In genomic region chr10:5362873-5363272, GRCh38 we compare ENCODE assay signal across 33 cellular contexts. TPM values are rescaled to one million over a fixed set of nuclear protein-coding genes. Genes with fewer than 3 reads are reported as not detected.
"Had no signal": no experiment of that assay in that cellular context is flagged by ENCODE, and none has a peak within 500 bp of the region (broad histone marks: within the 10 kb centered on the region; RNA-seq: fewer than 3 reads in every experiment).

No MANE protein-coding gene starts in this region.

- H3K27ac ChIP-seq: colonic mucosa, epithelial cell of prostate, esophagus squamous epithelium, gastrocnemius medialis, heart right ventricle, left lung, lower lobe of right lung had no signal

- FAIRE-seq: endometrium, islet of Langerhans, keratinocyte had no signal

- DNase-seq: colonic mucosa; cortex of kidney; effector CD8-positive, alpha-beta T cell; effector memory CD8-positive, alpha-beta T cell; endodermal cell; erythroblast; esophagus squamous epithelium; foreskin fibroblast; foreskin melanocyte; gastrocnemius medialis; glutamatergic neuron; head of caudate nucleus; heart right ventricle; hippocampal formation; left cardiac atrium; left lung; left ventricle myocardium superior; lower lobe of right lung; mesenchymal stem cell; mucosa of descending colon had no signal

- ATAC-seq: effector memory CD8-positive, alpha-beta T cell; esophagus mucosa; gastrocnemius medialis; heart right ventricle; left cardiac atrium; left lung; left ventricle myocardium superior; lower lobe of right lung; mucosa of descending colon had no signal

- H3K27me3 ChIP-seq: colonic mucosa had no signal

- H3K9me3 ChIP-seq: colonic mucosa, esophagus squamous epithelium, gastrocnemius medialis, heart right ventricle, left lung, lower lobe of right lung, mucosa of descending colon had no signal

- H3K4me1 ChIP-seq: colonic mucosa, esophagus squamous epithelium, gastrocnemius medialis, heart right ventricle, left lung, lower lobe of right lung had no signal

- H3K36me3 ChIP-seq: colonic mucosa, esophagus squamous epithelium, gastrocnemius medialis, heart right ventricle, left lung, lower lobe of right lung had no signal

- H3K4me3 ChIP-seq: colonic mucosa, esophagus squamous epithelium, gastrocnemius medialis, heart right ventricle, left lung, lower lobe of right lung, mucosa of descending colon had no signal

RNA-seq across cellular contexts. Expression of gene UCN3, which starts 1.9 kb away (rescaled TPM):
- total RNA-seq: dermis microvascular lymphatic vessel endothelial cell, endodermal cell, esophagus mucosa, esophagus squamous epithelium, gastrocnemius medialis, glomerular endothelial cell, heart right ventricle, kidney epithelial cell, left cardiac atrium, left ventricle myocardium superior, lower leg skin, lung microvascular endothelial cell, mesenteric fat pad, mesothelial cell of epicardium, myocyte had no signal
- polyA plus RNA-seq: heart right ventricle, keratinocyte had no signal

RNA-seq across cellular contexts. Expression of gene TUBAL3, which starts 41.8 kb away (rescaled TPM):
- total RNA-seq: dermis microvascular lymphatic vessel endothelial cell, endodermal cell, left lung, lower lobe of right lung, lung microvascular endothelial cell, mesenteric fat pad, myocyte had no signal
